8 cellular contexts compared by ENCODE assay signal in the genomic region with DNA sequence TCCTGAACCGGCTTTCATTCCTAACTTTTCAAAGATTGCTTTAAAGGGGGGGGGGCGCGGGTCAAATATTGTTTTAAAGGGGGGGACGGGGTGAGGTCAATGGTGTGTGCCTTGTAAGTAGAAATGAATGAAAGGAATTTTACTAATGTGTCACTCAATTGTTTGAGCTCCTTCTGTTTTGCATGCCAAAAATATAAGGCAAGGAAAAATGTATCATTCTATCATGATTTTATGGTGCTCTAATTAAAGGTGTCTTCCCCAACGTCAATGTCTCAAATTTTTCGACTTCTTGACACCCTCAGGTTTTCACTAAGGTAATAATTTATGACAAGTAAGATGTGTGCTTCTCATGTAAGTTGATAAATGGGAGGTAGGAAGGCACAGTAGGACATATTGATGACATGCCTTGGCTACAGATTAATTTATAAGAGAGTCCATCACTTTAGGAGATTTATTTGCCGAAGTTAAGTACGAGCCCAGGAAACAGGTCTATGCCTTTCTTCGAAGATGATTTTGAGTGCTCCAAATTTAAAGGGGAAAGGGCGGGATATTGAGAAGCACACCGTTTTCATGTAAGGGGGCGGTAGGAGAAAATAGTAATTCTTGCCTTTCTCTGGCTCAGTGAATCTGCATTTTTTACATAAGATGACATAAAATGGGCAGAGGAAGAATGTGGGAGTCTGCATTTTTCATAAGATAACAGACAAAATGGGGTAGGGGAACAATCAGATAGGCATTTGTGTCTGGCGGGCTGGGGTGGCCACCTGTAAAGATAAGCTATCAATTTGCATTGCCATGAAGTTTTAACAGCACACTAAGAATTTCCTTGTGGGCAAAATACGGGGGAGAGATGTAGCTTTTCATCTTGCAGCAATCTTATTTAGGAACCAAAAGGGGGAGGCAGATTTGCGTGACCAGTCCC. TPM values are rescaled to one million over a fixed set of nuclear protein-coding genes. Genes with fewer than 3 reads are reported as not detected.
DNase-seq lines count a peak whose midpoint lies in the region; ATAC-seq and TF ChIP-seq lines count a peak whose summit lies in the region.

No MANE protein-coding gene starts in this region.

- peaks cover 15% of the 10 kb centered on the region for H3K4me1 ChIP-seq in testis

- H3K4me3 ChIP-seq in kidney epithelial cell (ENCODE audit: low read depth, low read length) (peak overlapping the region; percentile 60), testis (peak overlapping the region; percentile 94 to 98)

- H3K27ac ChIP-seq in testis: peak overlapping the region; percentile 73 to 93

- no peak for ATAC-seq in activated naive CD8-positive, alpha-beta T cell treated with anti-CD3 and anti-CD28 coated beads, Interleukin-2, amount 10 ng/mL, durations not matched to agents 7 days and 5 days (ENCODE audit: low read depth)
- ATAC-seq in HG03457 (IDR thresholded peaks at IDR 0.05; ENCODE audit: unreplicated experiment) (no peak), GM21529 (IDR thresholded peaks at IDR 0.05; ENCODE audit: unreplicated experiment) (no peak)

- no peak for DNase-seq in activated CD4-positive, alpha-beta T cell treated with anti-CD3 and anti-CD28 coated beads, Interleukin-2, amount 10 ng/mL, durations not matched to agents 24 days and 14 days
- DNase-seq in activated CD4-positive, alpha-beta T cell treated with anti-CD3 and anti-CD28 coated beads for 1 hour: no peak
- no peak for DNase-seq in activated naive CD8-positive, alpha-beta T cell treated with anti-CD3 and anti-CD28 coated beads, Interleukin-2, amount 10 ng/mL, durations not matched to agents 7 days and 5 days
- DNase-seq in kidney epithelial cell (ENCODE audit: low read depth) (no peak), testis (no peak)
- DNase-seq in stimulated activated CD4-positive, alpha-beta T cell treated with anti-CD3 and anti-CD28 coated beads, Interleukin-2, amount 100 ng/mL, for 48 hours: no peak

- no peak for TF ChIP-seq POLR2A in testis (IDR thresholded peaks at IDR 0.05)

- whole genome bisulfite sequencing in testis, 2 donors: 10 to 11% methylated on average over 15 of the region's 15 CpGs

- H3K27me3 ChIP-seq in kidney epithelial cell (ENCODE audit: control insufficient read depth, insufficient read depth, low read length) (no peaks in the 10 kb centered on the region), testis (no peaks in the 10 kb centered on the region)

- POLR2A ChIA-PET in activated naive CD8-positive, alpha-beta T cell treated with anti-CD3 and anti-CD28 coated beads, Interleukin-2, amount 10 ng/mL, durations not matched to agents 7 days and 5 days (lab: Charles Lee): interaction anchor here (0.6 to 4.2 kb wide), 3 partner anchors 75 to 214 kb away, joined by 3 to 68 read pairs (median 26); partner anchors contain the start of genes RNF125 and RNF138

- peaks cover 9% of the 10 kb centered on the region for H3K36me3 Mint-ChIP-seq in activated CD4-positive, alpha-beta T cell treated with anti-CD3 and anti-CD28 coated beads, Interleukin-2, amount 10 ng/mL, durations not matched to agents 24 days and 14 days (ENCODE audit: low read depth)
- H3K36me3 Mint-ChIP-seq in activated naive CD8-positive, alpha-beta T cell treated with anti-CD3 and anti-CD28 coated beads, Interleukin-2, amount 10 ng/mL, durations not matched to agents 7 days and 5 days: peaks cover 4% of the 10 kb centered on the region

- H3K4me1 Mint-ChIP-seq in activated CD4-positive, alpha-beta T cell treated with anti-CD3 and anti-CD28 coated beads, Interleukin-2, amount 10 ng/mL, durations not matched to agents 24 days and 14 days: peaks cover 29% of the 10 kb centered on the region
- H3K4me1 Mint-ChIP-seq in activated naive CD8-positive, alpha-beta T cell treated with anti-CD3 and anti-CD28 coated beads, Interleukin-2, amount 10 ng/mL, durations not matched to agents 7 days and 5 days: peaks cover 26% of the 10 kb centered on the region

- no peak for TF ChIP-seq CTCF in kidney epithelial cell (IDR thresholded peaks at IDR 0.05; ENCODE audit: insufficient read depth, low read length, poor library complexity, severe bottlenecking)
- TF ChIP-seq CTCF in testis (IDR thresholded peaks at IDR 0.05): no peak

- intact Hi-C loops in activated CD4-positive, alpha-beta T cell treated with anti-CD3 and anti-CD28 coated beads, Interleukin-2, amount 10 ng/mL, durations not matched to agents 24 days and 14 days (cut with micrococcal nuclease): loop anchor here (1.0 to 10.0 kb wide), 6 partner anchors 13 to 289 kb away; partner anchors contain the start of gene RNF125
- intact Hi-C loops in testis (cut with DNase I; ENCODE audit: low total_unique reads): loop anchor here (5.0 kb wide), 1 partner anchor 148 kb away; the partner anchor contains the start of gene RNF138

- peak overlapping the region; percentile 99 for H3K27ac Mint-ChIP-seq in activated CD4-positive, alpha-beta T cell treated with anti-CD3 and anti-CD28 coated beads, Interleukin-2, amount 10 ng/mL, durations not matched to agents 24 days and 14 days
- peak overlapping the region; percentile 99 for H3K27ac Mint-ChIP-seq in activated naive CD8-positive, alpha-beta T cell treated with anti-CD3 and anti-CD28 coated beads, Interleukin-2, amount 10 ng/mL, durations not matched to agents 7 days and 5 days

- no peaks in the 10 kb centered on the region for H3K36me3 ChIP-seq in kidney epithelial cell (ENCODE audit: control insufficient read depth, insufficient read depth, low read length)
- no peaks in the 10 kb centered on the region for H3K36me3 ChIP-seq in testis (ENCODE audit: low read depth, missing control alignments)

- H3K4me3 Mint-ChIP-seq in activated CD4-positive, alpha-beta T cell treated with anti-CD3 and anti-CD28 coated beads, Interleukin-2, amount 10 ng/mL, durations not matched to agents 24 days and 14 days: peak overlapping the region; percentile 99
- peak overlapping the region; percentile 99 for H3K4me3 Mint-ChIP-seq in activated naive CD8-positive, alpha-beta T cell treated with anti-CD3 and anti-CD28 coated beads, Interleukin-2, amount 10 ng/mL, durations not matched to agents 7 days and 5 days

- H3K27me3 Mint-ChIP-seq in activated CD4-positive, alpha-beta T cell treated with anti-CD3 and anti-CD28 coated beads, Interleukin-2, amount 10 ng/mL, durations not matched to agents 24 days and 14 days: no peaks in the 10 kb centered on the region
- no peaks in the 10 kb centered on the region for H3K27me3 Mint-ChIP-seq in activated naive CD8-positive, alpha-beta T cell treated with anti-CD3 and anti-CD28 coated beads, Interleukin-2, amount 10 ng/mL, durations not matched to agents 7 days and 5 days

- no peaks in the 10 kb centered on the region for H3K9me3 ChIP-seq in testis

- no peaks in the 10 kb centered on the region for H3K9me3 Mint-ChIP-seq in activated CD4-positive, alpha-beta T cell treated with anti-CD3 and anti-CD28 coated beads, Interleukin-2, amount 10 ng/mL, durations not matched to agents 24 days and 14 days
- no peaks in the 10 kb centered on the region for H3K9me3 Mint-ChIP-seq in activated naive CD8-positive, alpha-beta T cell treated with anti-CD3 and anti-CD28 coated beads, Interleukin-2, amount 10 ng/mL, durations not matched to agents 7 days and 5 days

RNA-seq across cellular contexts. Expression of gene TRAPPC8, which starts 1.2 kb away (rescaled TPM):
- 32.6 and 35.0 TPM in 2 replicates for total RNA-seq in activated CD4-positive, alpha-beta T cell treated with anti-CD3 and anti-CD28 coated beads, Interleukin-2, amount 10 ng/mL, durations not matched to agents 24 days and 14 days
- total RNA-seq in activated naive CD8-positive, alpha-beta T cell treated with anti-CD3 and anti-CD28 coated beads, Interleukin-2, amount 10 ng/mL, durations not matched to agents 7 days and 5 days: 10 to 100 TPM; 39.6 to 46.1 TPM
- 28.7 and 29.4 TPM in 2 replicates for total RNA-seq in kidney epithelial cell
- total RNA-seq in testis: 10 to 100 TPM; 59.0 to 85.0 TPM
- polyA plus RNA-seq in testis (ENCODE audit: insufficient read depth, low read depth, low replicate concordance): 80.0 TPM
